1 cellular context compared by ENCODE assay signal in the genomic region with DNA sequence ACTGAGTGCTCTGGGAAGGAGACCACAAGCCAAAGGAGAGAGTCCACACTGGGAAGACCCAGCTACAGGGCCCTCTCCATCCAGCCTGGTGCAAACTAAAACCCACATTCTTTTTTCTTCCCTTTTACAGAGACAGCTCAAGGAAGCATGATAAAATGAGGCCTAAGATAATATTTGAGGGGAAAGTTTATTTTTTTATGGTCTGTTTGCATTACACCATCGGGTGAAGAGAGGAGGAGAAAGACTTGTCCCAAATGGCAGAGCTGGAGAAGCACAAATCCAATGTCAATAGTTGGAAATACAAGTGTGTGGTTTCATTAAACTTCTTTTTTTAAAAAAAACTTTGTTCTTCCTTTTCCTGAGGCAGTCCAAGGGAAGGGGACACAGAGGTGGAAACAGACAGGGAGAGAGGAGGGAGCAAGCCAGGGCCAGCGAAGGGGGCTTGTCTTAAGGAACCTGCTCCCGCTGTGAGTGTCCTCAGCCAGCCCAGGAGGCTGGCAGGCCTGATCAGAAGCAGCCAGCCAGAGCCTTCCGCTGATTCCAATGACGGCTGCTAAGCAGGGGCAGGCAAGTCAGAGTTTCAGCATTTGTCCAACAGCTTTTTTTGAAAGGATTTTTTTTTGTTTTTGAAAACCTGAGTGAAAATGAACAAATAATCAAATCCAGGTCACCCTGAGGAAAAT.
TF ChIP-seq lines count a peak whose summit lies in the region.

No MANE protein-coding gene starts in this region.

TF ChIP-seq in GM23338, 12 proteins besides CTCF, POLR2A, EP300 and RAD21 (continued from another document):
- TF ChIP-seq, protein P1, sequence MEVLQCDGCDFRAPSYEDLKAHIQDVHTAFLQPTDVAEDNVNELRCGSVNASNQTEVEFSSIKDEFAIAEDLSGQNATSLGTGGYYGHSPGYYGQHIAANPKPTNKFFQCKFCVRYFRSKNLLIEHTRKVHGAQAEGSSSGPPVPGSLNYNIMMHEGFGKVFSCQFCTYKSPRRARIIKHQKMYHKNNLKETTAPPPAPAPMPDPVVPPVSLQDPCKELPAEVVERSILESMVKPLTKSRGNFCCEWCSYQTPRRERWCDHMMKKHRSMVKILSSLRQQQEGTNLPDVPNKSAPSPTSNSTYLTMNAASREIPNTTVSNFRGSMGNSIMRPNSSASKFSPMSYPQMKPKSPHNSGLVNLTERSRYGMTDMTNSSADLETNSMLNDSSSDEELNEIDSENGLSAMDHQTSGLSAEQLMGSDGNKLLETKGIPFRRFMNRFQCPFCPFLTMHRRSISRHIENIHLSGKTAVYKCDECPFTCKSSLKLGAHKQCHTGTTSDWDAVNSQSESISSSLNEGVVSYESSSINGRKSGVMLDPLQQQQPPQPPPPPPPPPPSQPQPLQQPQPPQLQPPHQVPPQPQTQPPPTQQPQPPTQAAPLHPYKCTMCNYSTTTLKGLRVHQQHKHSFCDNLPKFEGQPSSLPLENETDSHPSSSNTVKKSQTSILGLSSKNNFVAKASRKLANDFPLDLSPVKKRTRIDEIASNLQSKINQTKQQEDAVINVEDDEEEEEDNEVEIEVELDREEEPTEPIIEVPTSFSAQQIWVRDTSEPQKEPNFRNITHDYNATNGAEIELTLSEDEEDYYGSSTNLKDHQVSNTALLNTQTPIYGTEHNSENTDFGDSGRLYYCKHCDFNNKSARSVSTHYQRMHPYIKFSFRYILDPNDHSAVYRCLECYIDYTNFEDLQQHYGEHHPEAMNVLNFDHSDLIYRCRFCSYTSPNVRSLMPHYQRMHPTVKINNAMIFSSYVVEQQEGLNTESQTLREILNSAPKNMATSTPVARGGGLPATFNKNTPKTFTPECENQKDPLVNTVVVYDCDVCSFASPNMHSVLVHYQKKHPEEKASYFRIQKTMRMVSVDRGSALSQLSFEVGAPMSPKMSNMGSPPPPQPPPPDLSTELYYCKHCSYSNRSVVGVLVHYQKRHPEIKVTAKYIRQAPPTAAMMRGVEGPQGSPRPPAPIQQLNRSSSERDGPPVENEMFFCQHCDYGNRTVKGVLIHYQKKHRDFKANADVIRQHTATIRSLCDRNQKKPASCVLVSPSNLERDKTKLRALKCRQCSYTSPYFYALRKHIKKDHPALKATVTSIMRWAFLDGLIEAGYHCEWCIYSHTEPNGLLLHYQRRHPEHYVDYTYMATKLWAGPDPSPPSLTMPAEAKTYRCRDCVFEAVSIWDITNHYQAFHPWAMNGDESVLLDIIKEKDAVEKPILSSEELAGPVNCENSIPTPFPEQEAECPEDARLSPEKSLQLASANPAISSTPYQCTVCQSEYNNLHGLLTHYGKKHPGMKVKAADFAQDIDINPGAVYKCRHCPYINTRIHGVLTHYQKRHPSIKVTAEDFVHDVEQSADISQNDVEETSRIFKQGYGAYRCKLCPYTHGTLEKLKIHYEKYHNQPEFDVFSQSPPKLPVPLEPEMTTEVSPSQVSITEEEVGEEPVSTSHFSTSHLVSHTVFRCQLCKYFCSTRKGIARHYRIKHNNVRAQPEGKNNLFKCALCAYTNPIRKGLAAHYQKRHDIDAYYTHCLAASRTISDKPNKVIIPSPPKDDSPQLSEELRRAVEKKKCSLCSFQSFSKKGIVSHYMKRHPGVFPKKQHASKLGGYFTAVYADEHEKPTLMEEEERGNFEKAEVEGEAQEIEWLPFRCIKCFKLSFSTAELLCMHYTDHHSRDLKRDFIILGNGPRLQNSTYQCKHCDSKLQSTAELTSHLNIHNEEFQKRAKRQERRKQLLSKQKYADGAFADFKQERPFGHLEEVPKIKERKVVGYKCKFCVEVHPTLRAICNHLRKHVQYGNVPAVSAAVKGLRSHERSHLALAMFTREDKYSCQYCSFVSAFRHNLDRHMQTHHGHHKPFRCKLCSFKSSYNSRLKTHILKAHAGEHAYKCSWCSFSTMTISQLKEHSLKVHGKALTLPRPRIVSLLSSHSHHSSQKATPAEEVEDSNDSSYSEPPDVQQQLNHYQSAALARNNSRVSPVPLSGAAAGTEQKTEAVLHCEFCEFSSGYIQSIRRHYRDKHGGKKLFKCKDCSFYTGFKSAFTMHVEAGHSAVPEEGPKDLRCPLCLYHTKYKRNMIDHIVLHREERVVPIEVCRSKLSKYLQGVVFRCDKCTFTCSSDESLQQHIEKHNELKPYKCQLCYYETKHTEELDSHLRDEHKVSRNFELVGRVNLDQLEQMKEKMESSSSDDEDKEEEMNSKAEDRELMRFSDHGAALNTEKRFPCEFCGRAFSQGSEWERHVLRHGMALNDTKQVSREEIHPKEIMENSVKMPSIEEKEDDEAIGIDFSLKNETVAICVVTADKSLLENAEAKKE (CRISPR knock-in tag; IDR thresholded peaks at IDR 0.05), result no peak
